In genomic region chr12:129549656-129550055, GRCh38 we compare ENCODE assay signal across 17 cellular contexts.
A peak's percentile ranks its signal among the peaks of the same experiment; 100 is the strongest.
DNase-seq lines count a peak whose midpoint lies in the region; ATAC-seq and TF ChIP-seq lines count a peak whose summit lies in the region.
"Had no signal": no experiment of that assay in that cellular context is flagged by ENCODE, and none has a peak within 500 bp of the region (broad histone marks: within the 10 kb centered on the region; RNA-seq: fewer than 3 reads in every experiment).

No MANE protein-coding gene starts in this region.

- H3K27ac ChIP-seq in VCaP, result peak overlapping the region; percentile 43
- H3K27ac ChIP-seq in left lung, result no peak overlapping the region
- H3K27ac ChIP-seq in stomach, result peak overlapping the region; percentile 5 to 84 (median 49)
- H3K27ac ChIP-seq: Peyer's patch, SK-N-MC had no signal

- TF ChIP-seq EP300 in stomach (IDR thresholded peaks at IDR 0.05), result no peak

- H3K4me1 ChIP-seq in left lung, result no peaks in the 10 kb centered on the region
- peaks cover 0 to 8% (median 0%) of the 10 kb centered on the region in 4 donors for H3K4me1 ChIP-seq in stomach
- H3K4me1 ChIP-seq: Peyer's patch had no signal

- intact Hi-C loops in left lung (cut with DNase I) (no loop called here), stomach (cut with DNase I; ENCODE audit: low total_unique reads) (no loop called here)

- peak; percentile 29 for ATAC-seq in left lung

- H3K4me3 ChIP-seq in left lung (no peak overlapping the region), stomach (no peak overlapping the region)
- H3K4me3 ChIP-seq: Peyer's patch, SK-N-MC had no signal

- TF ChIP-seq CTCF in VCaP (conservative IDR thresholded peaks at IDR 0.05) (no peak), left lung (IDR thresholded peaks at IDR 0.05) (no peak), stomach (IDR thresholded peaks at IDR 0.05) (no peak)

- no peaks in the 10 kb centered on the region for H3K27me3 ChIP-seq in left lung
- H3K27me3 ChIP-seq in stomach, result no peaks in the 10 kb centered on the region
- H3K27me3 ChIP-seq: Peyer's patch had no signal

- DNase-seq in NCI-H510A treated with DMSO at 0.1 percent for 48 hours (lab: John Stamatoyannopoulos, UW) (peak; percentile 78), NCI-H510A (lab: John Stamatoyannopoulos, UW) (no peak), left lung (no peak), stomach (peak; percentile 34), NCI-H1105 (lab: John Stamatoyannopoulos, UW) (no peak), glomerular visceral epithelial cell (ENCODE audit: extremely low spot score) (no peak)
- no peak for DNase-seq in stimulated activated CD4-positive, alpha-beta T cell treated with anti-CD3 and anti-CD28 coated beads, Interleukin-4, amount 100 ng/mL, for 4 hours
- DNase-seq: Calu3, IMR-90, KG1, MM.1S, NCI-H1048, NCI-H82, Peyer's patch, SIG-M5 had no signal

- H3K36me3 ChIP-seq in left lung (no peaks in the 10 kb centered on the region), stomach (no peaks in the 10 kb centered on the region)
- H3K36me3 ChIP-seq: Peyer's patch had no signal

- 24 to 52% (median 36%) methylated on average over 5 of the region's 5 CpGs for WGBS in stomach, 5 donors

- no peak for TF ChIP-seq POLR2A in stomach (IDR thresholded peaks at IDR 0.05)

- H3K9me3 ChIP-seq in left lung (peaks cover 0 to 21% of the 10 kb centered on the region in 2 donors), stomach (peaks cover 0 to 11% (median 9%) of the 10 kb centered on the region in 4 donors)
- H3K9me3 ChIP-seq: Peyer's patch had no signal

Comparison
In these comparisons a context has a peak if more than half of its experiments do, and no peak if none do; other contexts are left out.
1. DNase-seq: peak in NCI-H510A treated with DMSO at 0.1 percent for 48 hours (single experiment) and stomach (single experiment); none in NCI-H510A (single experiment), left lung (0 of 2), NCI-H1105 (single experiment), stimulated activated CD4-positive, alpha-beta T cell treated with anti-CD3 and anti-CD28 coated beads, Interleukin-4, amount 100 ng/mL, for 4 hours (0 of 2) and glomerular visceral epithelial cell (single experiment).
2. H3K27ac ChIP-seq: peak in VCaP (single experiment) and stomach (5 of 5); none in left lung (0 of 2).